15 cellular contexts compared by ENCODE assay signal in genomic region chr5:156680845-156681244, GRCh38.
DNase-seq lines count a peak whose midpoint lies in the region; ATAC-seq and TF ChIP-seq lines count a peak whose summit lies in the region.
"Had no signal": no experiment of that assay in that cellular context is flagged by ENCODE, and none has a peak within 500 bp of the region (broad histone marks: within the 10 kb centered on the region; RNA-seq: fewer than 3 reads in every experiment).

No MANE protein-coding gene starts in this region.

- H3K27me3 ChIP-seq in BLaER1 (no peaks in the 10 kb centered on the region), GM23338 (ENCODE audit: insufficient read depth) (no peaks in the 10 kb centered on the region), psoas muscle (ENCODE audit: insufficient read depth in 3 of 3, low read length in 2 of 3) (no peaks in the 10 kb centered on the region)

- H3K4me3 Mint-ChIP-seq in GM23338, result no peak overlapping the region
- H3K4me3 Mint-ChIP-seq in activated CD8-positive, alpha-beta T cell treated with anti-CD3 and anti-CD28 coated beads for 36 hours, result no peak overlapping the region
- H3K4me3 Mint-ChIP-seq: B cell; CD8-positive, alpha-beta T cell had no signal

- H3K4me1 ChIP-seq in BLaER1, result peaks cover 45% of the 10 kb centered on the region
- peaks cover 16% of the 10 kb centered on the region for H3K4me1 ChIP-seq in GM23338 (ENCODE audit: insufficient read depth)
- peaks cover 37% of the 10 kb centered on the region for H3K4me1 ChIP-seq in psoas muscle

- peaks cover 22% of the 10 kb centered on the region for H3K4me1 Mint-ChIP-seq in GM23338
- H3K4me1 Mint-ChIP-seq in activated CD8-positive, alpha-beta T cell treated with anti-CD3 and anti-CD28 coated beads for 36 hours (ENCODE audit: low read depth), result no peaks in the 10 kb centered on the region
- H3K4me1 Mint-ChIP-seq: B cell had no signal

- 29 to 54% (median 29%) methylated on average over 11 of the region's 11 CpGs for WGBS in psoas muscle, 3 donors

- H3K4me3 ChIP-seq in BLaER1, result no peak overlapping the region
- H3K4me3 ChIP-seq in GM23338, result no peak overlapping the region
- no peak overlapping the region for H3K4me3 ChIP-seq in psoas muscle

- POLR2A ChIA-PET in activated CD8-positive, alpha-beta T cell treated with anti-CD3 and anti-CD28 coated beads for 36 hours (lab: Charles Lee), result no interaction called here

- no peaks in the 10 kb centered on the region for H3K36me3 ChIP-seq in BLaER1
- H3K36me3 ChIP-seq in GM23338 (ENCODE audit: insufficient read depth), result no peaks in the 10 kb centered on the region
- H3K36me3 ChIP-seq in psoas muscle (ENCODE audit: insufficient read depth in 1 of 2, low read depth in 1 of 2), result no peaks in the 10 kb centered on the region

- H3K9me3 ChIP-seq in BLaER1 (no peaks in the 10 kb centered on the region), psoas muscle (no peaks in the 10 kb centered on the region)

- H3K9me2 ChIP-seq in GM23338 (ENCODE audit: insufficient read depth), result peaks cover 8% of the 10 kb centered on the region; the same call in 1 of the 2 replicates

- H3K27ac ChIP-seq in BLaER1 (peak overlapping the region; percentile 49), GM23338 (ENCODE audit: low read depth) (no peak overlapping the region), psoas muscle (no peak overlapping the region)
- H3K27ac ChIP-seq: C4-2B had no signal

- H3K27ac Mint-ChIP-seq in GM23338, result no peak overlapping the region
- H3K27ac Mint-ChIP-seq in activated CD8-positive, alpha-beta T cell treated with anti-CD3 and anti-CD28 coated beads for 36 hours, result no peak overlapping the region
- H3K27ac Mint-ChIP-seq: B cell; CD8-positive, alpha-beta T cell had no signal

- no peaks in the 10 kb centered on the region for H3K36me3 Mint-ChIP-seq in GM23338 (ENCODE audit: low read depth)
- no peaks in the 10 kb centered on the region for H3K36me3 Mint-ChIP-seq in activated CD8-positive, alpha-beta T cell treated with anti-CD3 and anti-CD28 coated beads for 36 hours (ENCODE audit: low read depth)
- H3K36me3 Mint-ChIP-seq: CD8-positive, alpha-beta T cell had no signal

- H3K27me3 Mint-ChIP-seq in GM23338 (ENCODE audit: insufficient read depth, low read depth, poor library complexity), result no peaks in the 10 kb centered on the region
- peaks cover 4% of the 10 kb centered on the region for H3K27me3 Mint-ChIP-seq in activated CD8-positive, alpha-beta T cell treated with anti-CD3 and anti-CD28 coated beads for 36 hours

- no peaks in the 10 kb centered on the region for H3K79me2 ChIP-seq in GM23338 (replicated peaks; ENCODE audit: insufficient read depth)

- no peak overlapping the region for H3K9ac ChIP-seq in BLaER1

- H4K20me1 ChIP-seq in BLaER1 (no peaks in the 10 kb centered on the region), GM23338 (replicated peaks; ENCODE audit: insufficient read depth) (no peaks in the 10 kb centered on the region)

- ATAC-seq in GM23338, result no peak
- ATAC-seq in left ventricle myocardium superior, result peak; percentile 9
- ATAC-seq in psoas muscle, result peak; percentile 24 to 68 (median 50)
- ATAC-seq in activated CD8-positive, alpha-beta T cell treated with anti-CD3 and anti-CD28 coated beads for 36 hours, result no peak
- ATAC-seq in HG03469 (IDR thresholded peaks at IDR 0.05; ENCODE audit: unreplicated experiment), result no peak
- ATAC-seq: CD8-positive, alpha-beta T cell had no signal

- CTCF ChIA-PET in activated CD8-positive, alpha-beta T cell treated with anti-CD3 and anti-CD28 coated beads for 36 hours (lab: Charles Lee), result no interaction called here

- no peaks in the 10 kb centered on the region for H3F3A ChIP-seq in GM23338 (replicated peaks; ENCODE audit: low read depth)

- peak overlapping the region; percentile 38 for H2AFZ ChIP-seq in GM23338

- intact Hi-C loops in left ventricle myocardium superior (cut with micrococcal nuclease) (no loop called here), psoas muscle (cut with DNase I) (loop anchor here in 1 of 2 donors (10.0 kb wide), 1 partner anchor 254 kb away; no protein-coding TSS in a partner anchor)
- intact Hi-C loops in activated CD8-positive, alpha-beta T cell treated with anti-CD3 and anti-CD28 coated beads for 36 hours (cut with micrococcal nuclease), result no loop called here

- H3K9me3 Mint-ChIP-seq in GM23338, result no peaks in the 10 kb centered on the region
- no peaks in the 10 kb centered on the region for H3K9me3 Mint-ChIP-seq in activated CD8-positive, alpha-beta T cell treated with anti-CD3 and anti-CD28 coated beads for 36 hours
- H3K9me3 Mint-ChIP-seq: CD8-positive, alpha-beta T cell had no signal

- peak overlapping the region; percentile 7; the same call in 1 of the 2 replicates for H3K4me2 ChIP-seq in BLaER1
- H3K4me2 ChIP-seq in GM23338, result no peak overlapping the region

- no peak for DNase-seq in GM23338 (ENCODE audit: low spot score)
- peak; percentile 21 for DNase-seq in left ventricle myocardium superior
- peak; percentile 8 to 52 for DNase-seq in psoas muscle
- no peak for DNase-seq in activated CD8-positive, alpha-beta T cell treated with anti-CD3 and anti-CD28 coated beads for 36 hours
- no peak for DNase-seq in retina
- DNase-seq: CD8-positive, alpha-beta T cell; COR-L47; DMS153; DND-41; GDM1; H7 had no signal

- no peak for TF ChIP-seq CTCF in GM23338 (conservative IDR thresholded peaks at IDR 0.05; ENCODE audit: low read depth in 2 of 2)
- TF ChIP-seq CTCF in psoas muscle (IDR thresholded peaks at IDR 0.05), result no peak
- no peak for TF ChIP-seq CTCF in activated CD8-positive, alpha-beta T cell treated with anti-CD3 and anti-CD28 coated beads for 36 hours (IDR thresholded peaks at IDR 0.05)

TF ChIP-seq in GM23338, 12 proteins besides CTCF, POLR2A, EP300 and RAD21 (continues in another document):
- TF ChIP-seq EZH2 (IDR thresholded peaks at IDR 0.05; ENCODE audit: low read depth, unreplicated experiment) (no peak), ETS1 (IDR thresholded peaks at IDR 0.05) (no peak), ZNF114 (CRISPR knock-in tag; IDR thresholded peaks at IDR 0.05) (no peak)

Comparison
In these comparisons a context has a peak if more than half of its experiments do, and no peak if none do; other contexts are left out.
1. ATAC-seq: peak in left ventricle myocardium superior (single experiment) and psoas muscle (4 of 4); none in GM23338 (single experiment), activated CD8-positive, alpha-beta T cell treated with anti-CD3 and anti-CD28 coated beads for 36 hours (single experiment) and HG03469 (single experiment).
2. DNase-seq: peak in left ventricle myocardium superior (single experiment) and psoas muscle (2 of 2); none in GM23338 (single experiment), activated CD8-positive, alpha-beta T cell treated with anti-CD3 and anti-CD28 coated beads for 36 hours (single experiment) and retina (single experiment).